In the genomic region with DNA sequence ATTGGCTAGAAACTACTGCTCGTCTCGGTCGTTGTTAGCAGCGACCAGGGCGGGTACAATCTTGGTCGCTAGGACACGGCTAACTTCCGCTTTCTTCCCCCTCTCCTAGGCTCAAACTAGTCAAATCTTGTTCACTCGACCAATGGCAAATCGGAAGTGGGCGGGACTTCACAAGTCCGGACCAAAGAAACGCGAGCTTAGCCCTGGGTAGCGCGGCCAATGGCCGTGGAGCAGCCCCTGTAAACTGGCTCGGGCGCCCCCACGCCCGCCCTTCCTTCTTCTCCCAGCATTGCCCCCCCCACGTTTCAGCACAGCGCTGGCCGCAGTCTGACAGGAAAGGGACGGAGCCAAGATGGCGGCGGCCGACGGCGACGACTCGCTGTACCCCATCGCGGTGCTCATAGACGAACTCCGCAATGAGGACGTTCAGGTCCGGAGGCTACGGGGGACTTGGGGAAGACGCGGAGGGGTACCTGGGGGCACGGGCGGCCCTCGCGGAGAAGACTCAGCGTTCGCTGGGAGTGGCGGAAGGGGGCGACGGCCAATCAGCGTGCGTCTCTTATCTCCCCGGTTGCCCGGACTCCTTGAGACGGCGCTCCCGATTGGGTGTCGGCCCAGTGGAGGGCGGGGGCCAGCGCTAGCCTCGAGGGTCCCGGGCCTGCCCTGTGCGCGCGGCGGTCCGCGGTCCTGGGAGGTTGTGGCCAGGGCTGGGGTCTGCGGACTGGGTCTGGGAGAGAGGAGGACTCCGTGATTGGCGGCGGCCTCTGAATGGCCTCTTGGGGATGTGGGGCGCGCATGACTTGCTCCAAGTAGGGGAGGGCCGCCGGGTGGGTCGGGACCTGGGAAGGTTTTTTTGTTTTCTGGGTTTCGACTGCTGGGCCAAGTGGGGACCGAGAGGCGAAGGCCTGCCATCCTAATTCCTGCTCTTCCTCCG, we compare ENCODE assay signal across 1 cellular context.
TF ChIP-seq lines count a peak whose summit lies in the region.

A gene (plus strand): TSS at position 308 of the 934 bp plus-strand sequence. CDS start 45 bp downstream, at position 353.

TF ChIP-seq in H1, 55 proteins besides CTCF, POLR2A, EP300 and RAD21 (continues in another document):
- no peak for TF ChIP-seq TCF12 (IDR thresholded peaks at IDR 0.05; ENCODE audit: low read depth, low read length)
- TF ChIP-seq NRF1 (IDR thresholded peaks at IDR 0.05; ENCODE audit: low read depth, low read length) = no peak
- no peak for TF ChIP-seq EGR1 (IDR thresholded peaks at IDR 0.05; ENCODE audit: borderline replicate concordance, low read depth, low read length)
- TF ChIP-seq SRF (IDR thresholded peaks at IDR 0.05; ENCODE audit: low read depth, low read length) = no peak
- peak; percentile 90 for TF ChIP-seq TAF1 (IDR thresholded peaks at IDR 0.05; ENCODE audit: low read depth, low read length)
- peak; percentile 96 for TF ChIP-seq YY1 (IDR thresholded peaks at IDR 0.05; ENCODE audit: low read depth, low read length)
- no peak for TF ChIP-seq SIX5 (IDR thresholded peaks at IDR 0.05; ENCODE audit: low read depth, low read length)
- TF ChIP-seq, protein P1, sequence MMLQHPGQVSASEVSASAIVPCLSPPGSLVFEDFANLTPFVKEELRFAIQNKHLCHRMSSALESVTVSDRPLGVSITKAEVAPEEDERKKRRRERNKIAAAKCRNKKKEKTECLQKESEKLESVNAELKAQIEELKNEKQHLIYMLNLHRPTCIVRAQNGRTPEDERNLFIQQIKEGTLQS (IDR thresholded peaks at IDR 0.05; ENCODE audit: insufficient read depth, low read depth, low read length) = no peak
- TF ChIP-seq, protein P2, sequence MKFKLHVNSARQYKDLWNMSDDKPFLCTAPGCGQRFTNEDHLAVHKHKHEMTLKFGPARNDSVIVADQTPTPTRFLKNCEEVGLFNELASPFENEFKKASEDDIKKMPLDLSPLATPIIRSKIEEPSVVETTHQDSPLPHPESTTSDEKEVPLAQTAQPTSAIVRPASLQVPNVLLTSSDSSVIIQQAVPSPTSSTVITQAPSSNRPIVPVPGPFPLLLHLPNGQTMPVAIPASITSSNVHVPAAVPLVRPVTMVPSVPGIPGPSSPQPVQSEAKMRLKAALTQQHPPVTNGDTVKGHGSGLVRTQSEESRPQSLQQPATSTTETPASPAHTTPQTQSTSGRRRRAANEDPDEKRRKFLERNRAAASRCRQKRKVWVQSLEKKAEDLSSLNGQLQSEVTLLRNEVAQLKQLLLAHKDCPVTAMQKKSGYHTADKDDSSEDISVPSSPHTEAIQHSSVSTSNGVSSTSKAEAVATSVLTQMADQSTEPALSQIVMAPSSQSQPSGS (IDR thresholded peaks at IDR 0.05; ENCODE audit: low read length) = no peak
- TF ChIP-seq NANOG (IDR thresholded peaks at IDR 0.05; ENCODE audit: insufficient read depth, low read depth, low read length, poor library complexity, severe bottlenecking) = no peak
- peak; percentile 84 for TF ChIP-seq POLR2AphosphoS5 (IDR thresholded peaks at IDR 0.05; ENCODE audit: low read depth, low read length)
- TF ChIP-seq BACH1 (IDR thresholded peaks at IDR 0.05; ENCODE audit: low read length) = no peak
- TF ChIP-seq, protein P3, sequence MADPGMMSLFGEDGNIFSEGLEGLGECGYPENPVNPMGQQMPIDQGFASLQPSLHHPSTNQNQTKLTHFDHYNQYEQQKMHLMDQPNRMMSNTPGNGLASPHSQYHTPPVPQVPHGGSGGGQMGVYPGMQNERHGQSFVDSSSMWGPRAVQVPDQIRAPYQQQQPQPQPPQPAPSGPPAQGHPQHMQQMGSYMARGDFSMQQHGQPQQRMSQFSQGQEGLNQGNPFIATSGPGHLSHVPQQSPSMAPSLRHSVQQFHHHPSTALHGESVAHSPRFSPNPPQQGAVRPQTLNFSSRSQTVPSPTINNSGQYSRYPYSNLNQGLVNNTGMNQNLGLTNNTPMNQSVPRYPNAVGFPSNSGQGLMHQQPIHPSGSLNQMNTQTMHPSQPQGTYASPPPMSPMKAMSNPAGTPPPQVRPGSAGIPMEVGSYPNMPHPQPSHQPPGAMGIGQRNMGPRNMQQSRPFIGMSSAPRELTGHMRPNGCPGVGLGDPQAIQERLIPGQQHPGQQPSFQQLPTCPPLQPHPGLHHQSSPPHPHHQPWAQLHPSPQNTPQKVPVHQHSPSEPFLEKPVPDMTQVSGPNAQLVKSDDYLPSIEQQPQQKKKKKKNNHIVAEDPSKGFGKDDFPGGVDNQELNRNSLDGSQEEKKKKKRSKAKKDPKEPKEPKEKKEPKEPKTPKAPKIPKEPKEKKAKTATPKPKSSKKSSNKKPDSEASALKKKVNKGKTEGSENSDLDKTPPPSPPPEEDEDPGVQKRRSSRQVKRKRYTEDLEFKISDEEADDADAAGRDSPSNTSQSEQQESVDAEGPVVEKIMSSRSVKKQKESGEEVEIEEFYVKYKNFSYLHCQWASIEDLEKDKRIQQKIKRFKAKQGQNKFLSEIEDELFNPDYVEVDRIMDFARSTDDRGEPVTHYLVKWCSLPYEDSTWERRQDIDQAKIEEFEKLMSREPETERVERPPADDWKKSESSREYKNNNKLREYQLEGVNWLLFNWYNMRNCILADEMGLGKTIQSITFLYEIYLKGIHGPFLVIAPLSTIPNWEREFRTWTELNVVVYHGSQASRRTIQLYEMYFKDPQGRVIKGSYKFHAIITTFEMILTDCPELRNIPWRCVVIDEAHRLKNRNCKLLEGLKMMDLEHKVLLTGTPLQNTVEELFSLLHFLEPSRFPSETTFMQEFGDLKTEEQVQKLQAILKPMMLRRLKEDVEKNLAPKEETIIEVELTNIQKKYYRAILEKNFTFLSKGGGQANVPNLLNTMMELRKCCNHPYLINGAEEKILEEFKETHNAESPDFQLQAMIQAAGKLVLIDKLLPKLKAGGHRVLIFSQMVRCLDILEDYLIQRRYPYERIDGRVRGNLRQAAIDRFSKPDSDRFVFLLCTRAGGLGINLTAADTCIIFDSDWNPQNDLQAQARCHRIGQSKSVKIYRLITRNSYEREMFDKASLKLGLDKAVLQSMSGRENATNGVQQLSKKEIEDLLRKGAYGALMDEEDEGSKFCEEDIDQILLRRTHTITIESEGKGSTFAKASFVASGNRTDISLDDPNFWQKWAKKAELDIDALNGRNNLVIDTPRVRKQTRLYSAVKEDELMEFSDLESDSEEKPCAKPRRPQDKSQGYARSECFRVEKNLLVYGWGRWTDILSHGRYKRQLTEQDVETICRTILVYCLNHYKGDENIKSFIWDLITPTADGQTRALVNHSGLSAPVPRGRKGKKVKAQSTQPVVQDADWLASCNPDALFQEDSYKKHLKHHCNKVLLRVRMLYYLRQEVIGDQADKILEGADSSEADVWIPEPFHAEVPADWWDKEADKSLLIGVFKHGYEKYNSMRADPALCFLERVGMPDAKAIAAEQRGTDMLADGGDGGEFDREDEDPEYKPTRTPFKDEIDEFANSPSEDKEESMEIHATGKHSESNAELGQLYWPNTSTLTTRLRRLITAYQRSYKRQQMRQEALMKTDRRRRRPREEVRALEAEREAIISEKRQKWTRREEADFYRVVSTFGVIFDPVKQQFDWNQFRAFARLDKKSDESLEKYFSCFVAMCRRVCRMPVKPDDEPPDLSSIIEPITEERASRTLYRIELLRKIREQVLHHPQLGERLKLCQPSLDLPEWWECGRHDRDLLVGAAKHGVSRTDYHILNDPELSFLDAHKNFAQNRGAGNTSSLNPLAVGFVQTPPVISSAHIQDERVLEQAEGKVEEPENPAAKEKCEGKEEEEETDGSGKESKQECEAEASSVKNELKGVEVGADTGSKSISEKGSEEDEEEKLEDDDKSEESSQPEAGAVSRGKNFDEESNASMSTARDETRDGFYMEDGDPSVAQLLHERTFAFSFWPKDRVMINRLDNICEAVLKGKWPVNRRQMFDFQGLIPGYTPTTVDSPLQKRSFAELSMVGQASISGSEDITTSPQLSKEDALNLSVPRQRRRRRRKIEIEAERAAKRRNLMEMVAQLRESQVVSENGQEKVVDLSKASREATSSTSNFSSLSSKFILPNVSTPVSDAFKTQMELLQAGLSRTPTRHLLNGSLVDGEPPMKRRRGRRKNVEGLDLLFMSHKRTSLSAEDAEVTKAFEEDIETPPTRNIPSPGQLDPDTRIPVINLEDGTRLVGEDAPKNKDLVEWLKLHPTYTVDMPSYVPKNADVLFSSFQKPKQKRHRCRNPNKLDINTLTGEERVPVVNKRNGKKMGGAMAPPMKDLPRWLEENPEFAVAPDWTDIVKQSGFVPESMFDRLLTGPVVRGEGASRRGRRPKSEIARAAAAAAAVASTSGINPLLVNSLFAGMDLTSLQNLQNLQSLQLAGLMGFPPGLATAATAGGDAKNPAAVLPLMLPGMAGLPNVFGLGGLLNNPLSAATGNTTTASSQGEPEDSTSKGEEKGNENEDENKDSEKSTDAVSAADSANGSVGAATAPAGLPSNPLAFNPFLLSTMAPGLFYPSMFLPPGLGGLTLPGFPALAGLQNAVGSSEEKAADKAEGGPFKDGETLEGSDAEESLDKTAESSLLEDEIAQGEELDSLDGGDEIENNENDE (IDR thresholded peaks at IDR 0.05; ENCODE audit: insufficient replicate concordance, low read length) = no peak
- TF ChIP-seq, protein P4, sequence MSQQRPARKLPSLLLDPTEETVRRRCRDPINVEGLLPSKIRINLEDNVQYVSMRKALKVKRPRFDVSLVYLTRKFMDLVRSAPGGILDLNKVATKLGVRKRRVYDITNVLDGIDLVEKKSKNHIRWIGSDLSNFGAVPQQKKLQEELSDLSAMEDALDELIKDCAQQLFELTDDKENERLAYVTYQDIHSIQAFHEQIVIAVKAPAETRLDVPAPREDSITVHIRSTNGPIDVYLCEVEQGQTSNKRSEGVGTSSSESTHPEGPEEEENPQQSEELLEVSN (IDR thresholded peaks at IDR 0.05) = 0 out of 2 replicates have a peak, but pooled peaks have one; percentile 18
- no peak for TF ChIP-seq KDM1A (IDR thresholded peaks at IDR 0.05; ENCODE audit: borderline replicate concordance, low read length)
- TF ChIP-seq CHD1 (IDR thresholded peaks at IDR 0.05; ENCODE audit: low read depth, low read length) = no peak
- TF ChIP-seq, protein P5, sequence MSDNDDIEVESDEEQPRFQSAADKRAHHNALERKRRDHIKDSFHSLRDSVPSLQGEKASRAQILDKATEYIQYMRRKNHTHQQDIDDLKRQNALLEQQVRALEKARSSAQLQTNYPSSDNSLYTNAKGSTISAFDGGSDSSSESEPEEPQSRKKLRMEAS (IDR thresholded peaks at IDR 0.05) = peak; percentile 15; the same call in 1 of the 2 replicates
- no peak for TF ChIP-seq HDAC2 (IDR thresholded peaks at IDR 0.05; ENCODE audit: borderline replicate concordance in 1 of 2, low read depth in 2 of 2, low read length in 2 of 2)
- no peak for TF ChIP-seq SUZ12 (IDR thresholded peaks at IDR 0.05; ENCODE audit: low read length)
- TF ChIP-seq JUN (IDR thresholded peaks at IDR 0.05; ENCODE audit: low read depth, low read length) = no peak
- TF ChIP-seq ASH2L (IDR thresholded peaks at IDR 0.05; ENCODE audit: low read length) = peak; percentile 82
- peak; percentile 88 for TF ChIP-seq SP1 (IDR thresholded peaks at IDR 0.05; ENCODE audit: low read depth, low read length)
- peak; percentile 74; the same call in 1 of the 2 replicates for TF ChIP-seq RBBP5 (IDR thresholded peaks at IDR 0.05; ENCODE audit: borderline replicate concordance, low read depth, low read length)
- TF ChIP-seq SP2 (IDR thresholded peaks at IDR 0.05; ENCODE audit: low read length) = peak; percentile 67
- TF ChIP-seq EZH2 (IDR thresholded peaks at IDR 0.05; ENCODE audit: low read depth, low read length, severe bottlenecking) = no peak
- no peak for TF ChIP-seq JUND (IDR thresholded peaks at IDR 0.05; ENCODE audit: low read length)
- TF ChIP-seq CBX8 (IDR thresholded peaks at IDR 0.05; ENCODE audit: borderline replicate concordance, low read depth, low read length) = no peak
- TF ChIP-seq CBX5 (IDR thresholded peaks at IDR 0.05; ENCODE audit: low read depth, low read length) = no peak
- peak; percentile 17 for TF ChIP-seq KDM4A (IDR thresholded peaks at IDR 0.05; ENCODE audit: low read depth, low read length, severe bottlenecking)
- peak; percentile 62; the same call in 1 of the 2 replicates for TF ChIP-seq SP4 (IDR thresholded peaks at IDR 0.05; ENCODE audit: low read length)
- 0 out of 2 replicates have a peak, but pooled peaks have one; percentile 3 for TF ChIP-seq TEAD4 (IDR thresholded peaks at IDR 0.05; ENCODE audit: low read depth, low read length)
- TF ChIP-seq KDM5A (IDR thresholded peaks at IDR 0.05; ENCODE audit: low read length) = no peak
- TF ChIP-seq BCL11A (IDR thresholded peaks at IDR 0.05; ENCODE audit: low read depth in 2 of 2, low read length in 2 of 2) = no peak
- no peak for TF ChIP-seq BRCA1 (IDR thresholded peaks at IDR 0.05; ENCODE audit: low read depth, low read length)
- peak; percentile 86; the same call in 1 of the 2 replicates for TF ChIP-seq GABPA (IDR thresholded peaks at IDR 0.05; ENCODE audit: borderline replicate concordance, insufficient read depth, low read length)
- TF ChIP-seq SIN3A (conservative IDR thresholded peaks at IDR 0.05 in 1 of 2, IDR thresholded peaks at IDR 0.05 in 1 of 2; ENCODE audit: low read depth in 1 of 2, low read length in 2 of 2) = peak; percentile 2 to 77; a peak in 2 of 4 replicates
- TF ChIP-seq SAP30 (IDR thresholded peaks at IDR 0.05; ENCODE audit: insufficient read depth, insufficient replicate concordance, low read length) = no peak
- TF ChIP-seq CTBP2 (IDR thresholded peaks at IDR 0.05; ENCODE audit: borderline replicate concordance, insufficient read depth, insufficient read length, low read length) = no peak
- TF ChIP-seq HDAC6 (IDR thresholded peaks at IDR 0.05; ENCODE audit: low read depth, low read length) = no peak
- peak; percentile 79 for TF ChIP-seq TAF7 (optimal IDR thresholded peaks at IDR 0.05; ENCODE audit: borderline replicate concordance, low read depth, low read length)
- peak; percentile 82 for TF ChIP-seq TBP (IDR thresholded peaks at IDR 0.05; ENCODE audit: low read depth, low read length)
- TF ChIP-seq RXRA (IDR thresholded peaks at IDR 0.05; ENCODE audit: insufficient read depth, low read depth, low read length) = no peak
- TF ChIP-seq CHD2 (IDR thresholded peaks at IDR 0.05; ENCODE audit: low read length) = peak; percentile 65
- no peak for TF ChIP-seq POU5F1 (IDR thresholded peaks at IDR 0.05; ENCODE audit: low read depth, low read length)
- TF ChIP-seq CEBPB (IDR thresholded peaks at IDR 0.05; ENCODE audit: low read depth, low read length) = no peak
- peak; percentile 49 for TF ChIP-seq CREB1 (IDR thresholded peaks at IDR 0.05)
- TF ChIP-seq, protein P6, sequence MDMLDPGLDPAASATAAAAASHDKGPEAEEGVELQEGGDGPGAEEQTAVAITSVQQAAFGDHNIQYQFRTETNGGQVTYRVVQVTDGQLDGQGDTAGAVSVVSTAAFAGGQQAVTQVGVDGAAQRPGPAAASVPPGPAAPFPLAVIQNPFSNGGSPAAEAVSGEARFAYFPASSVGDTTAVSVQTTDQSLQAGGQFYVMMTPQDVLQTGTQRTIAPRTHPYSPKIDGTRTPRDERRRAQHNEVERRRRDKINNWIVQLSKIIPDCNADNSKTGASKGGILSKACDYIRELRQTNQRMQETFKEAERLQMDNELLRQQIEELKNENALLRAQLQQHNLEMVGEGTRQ (IDR thresholded peaks at IDR 0.05; ENCODE audit: low read length) = no peak
- TF ChIP-seq MAFK (IDR thresholded peaks at IDR 0.05; ENCODE audit: low read depth, low read length) = no peak
- no peak for TF ChIP-seq SIRT6 (IDR thresholded peaks at IDR 0.05; ENCODE audit: low read length)
- no peak for TF ChIP-seq RNF2 (IDR thresholded peaks at IDR 0.05; ENCODE audit: borderline replicate concordance, low read depth, low read length, missing control alignments, poor library complexity, severe bottlenecking)
- TF ChIP-seq PHF8 (conservative IDR thresholded peaks at IDR 0.05; ENCODE audit: low read depth, low read length) = peak; percentile 89
- TF ChIP-seq RFX5 (IDR thresholded peaks at IDR 0.05; ENCODE audit: borderline replicate concordance, low read depth, low read length) = no peak
- no peak for TF ChIP-seq ZNF274 (IDR thresholded peaks at IDR 0.05; ENCODE audit: borderline replicate concordance, extremely low read depth, low read length)
- no peak for TF ChIP-seq FOSL1 (IDR thresholded peaks at IDR 0.05; ENCODE audit: insufficient read depth, low read depth, low read length)
